In genomic region chr12:108930155-108930554, GRCh38 we compare ENCODE assay signal across 16 cellular contexts. TPM values are rescaled to one million over a fixed set of nuclear protein-coding genes. Genes with fewer than 3 reads are reported as not detected.
DNase-seq lines count a peak whose midpoint lies in the region; ATAC-seq and TF ChIP-seq lines count a peak whose summit lies in the region.
"Had no signal": no experiment of that assay in that cellular context is flagged by ENCODE, and none has a peak within 500 bp of the region (broad histone marks: within the 10 kb centered on the region; RNA-seq: fewer than 3 reads in every experiment).

No MANE protein-coding gene starts in this region.

- peak in 1 of 2 donors; percentile 5 for TF ChIP-seq RAD21 in liver (IDR thresholded peaks at IDR 0.05)

- TF ChIP-seq CTCF in GM12864 (IDR thresholded peaks at IDR 0.05; ENCODE audit: low read depth, low read length, missing control alignments) (no peak), LNCaP clone FGC (IDR thresholded peaks at IDR 0.05; ENCODE audit: control insufficient read depth, extremely low read depth, insufficient read depth) (no peak), liver (IDR thresholded peaks at IDR 0.05; ENCODE audit: low read depth, low read length, missing input control) (no peak)

- no peaks in the 10 kb centered on the region for H3K9me3 ChIP-seq in liver (ENCODE audit: control insufficient read depth in 4 of 4, low read length in 3 of 4)

- peak overlapping the region; percentile 31 to 50 for H3K27ac ChIP-seq in liver (ENCODE audit: low read depth in 1 of 2, low read length in 2 of 2)

- WGBS in liver = 13% methylated on average over 5 of the region's 5 CpGs

- H3K36me3 ChIP-seq in liver (ENCODE audit: control insufficient read depth in 4 of 4, insufficient read depth in 3 of 4, low read depth in 1 of 4, low read length in 3 of 4) = no peaks in the 10 kb centered on the region

- H3K4me3 ChIP-seq in GM12864 (ENCODE audit: low read depth, low read length) = no peak overlapping the region
- no peak overlapping the region for H3K4me3 ChIP-seq in LNCaP clone FGC (ENCODE audit: low read depth, low read length)
- no peak overlapping the region for H3K4me3 ChIP-seq in liver (ENCODE audit: low read depth in 1 of 3, low read length in 3 of 3)

- peak; percentile 56 for DNase-seq in GM12864 (ENCODE audit: low read depth)
- DNase-seq in LNCaP clone FGC (ENCODE audit: low read depth) = peak; percentile 38
- DNase-seq in HUDEP-2 (lab: John Stamatoyannopoulos, UW; ENCODE audit: unreplicated experiment in 76 of 76) = no peak
- DNase-seq in AML-193 (lab: John Stamatoyannopoulos, UW) = no peak
- DNase-seq: activated CD4-positive, alpha-beta T cell treated with anti-CD3 and anti-CD28 coated beads for 4 hours; activated T-cell treated with anti-CD3 and anti-CD28 coated beads, Interleukin-2, amount 50 U/mL, for 4 hours; amygdala; DMS 273 treated with DMSO at 0.1 percent for 48 hours; foreskin fibroblast; right cardiac atrium; stimulated activated CD4-positive, alpha-beta T cell treated with anti-CD3 and anti-CD28 coated beads, Interleukin-4, amount 100 ng/mL, for 4 hours; stimulated activated naive CD8-positive, alpha-beta T cell treated with anti-CD3 and anti-CD28 coated beads, Interleukin-15, Interleukin-2, amounts not matched to agents 100 U/mL and 50 U/mL, for 24 hours had no signal

- no peak overlapping the region for H3K9ac ChIP-seq in liver (ENCODE audit: low read depth in 1 of 2, low read length in 2 of 2)

- no peaks in the 10 kb centered on the region for H3K27me3 ChIP-seq in liver (ENCODE audit: control insufficient read depth in 4 of 4, insufficient read depth in 4 of 4, low read length in 3 of 4)

- H3K4me1 ChIP-seq in liver (ENCODE audit: control insufficient read depth in 4 of 4, insufficient read depth in 4 of 4, low read length in 3 of 4) = peaks cover 0 to 4% (median 1%) of the 10 kb centered on the region in 4 donors

- ATAC-seq in GM21423 (IDR thresholded peaks at IDR 0.05; ENCODE audit: unreplicated experiment) = peak; percentile 62
- no peak for ATAC-seq in HG03280 (IDR thresholded peaks at IDR 0.05; ENCODE audit: unreplicated experiment)
- ATAC-seq in HG03457 (IDR thresholded peaks at IDR 0.05; ENCODE audit: unreplicated experiment) = no peak
- ATAC-seq: activated T-cell treated with anti-CD3 and anti-CD28 coated beads, Interleukin-2, amount 50 U/mL, for 4 hours; stimulated activated naive CD8-positive, alpha-beta T cell treated with anti-CD3 and anti-CD28 coated beads, Interleukin-15, Interleukin-2, amounts not matched to agents 100 U/mL and 50 U/mL, for 24 hours had no signal

TF ChIP-seq in liver, 16 proteins besides CTCF, POLR2A, EP300 and RAD21:
- TF ChIP-seq TAF1 (conservative IDR thresholded peaks at IDR 0.05) (no peak), HNF4A (conservative IDR thresholded peaks at IDR 0.05) (peak in 1 of 2 donors; percentile 11)
TF ChIP-seq in liver: peak in this region for 1.

RNA-seq across cellular contexts. Expression of gene DAO, which starts 50.3 kb away (rescaled TPM):
- total RNA-seq in liver = 10 to 100 TPM in 1 of 2 donors, under 1 TPM in 1; 0.84 to 28.3 TPM
- polyA plus RNA-seq in liver = 10 to 100 TPM; 17.6 to 51.4 TPM
- total RNA-seq: activated T-cell treated with anti-CD3 and anti-CD28 coated beads, Interleukin-2, amount 50 U/mL, for 4 hours; right cardiac atrium had no signal
- polyA plus RNA-seq: right cardiac atrium had no signal

Comparison
In these comparisons a context has a peak if more than half of its experiments do, and no peak if none do; other contexts are left out.
1. DNase-seq: peak in GM12864 (single experiment) and LNCaP clone FGC (single experiment); none in HUDEP-2 (0 of 76) and AML-193 (0 of 2).